Comparison of ENCODE assay signal across 1 cellular context in the genomic region with DNA sequence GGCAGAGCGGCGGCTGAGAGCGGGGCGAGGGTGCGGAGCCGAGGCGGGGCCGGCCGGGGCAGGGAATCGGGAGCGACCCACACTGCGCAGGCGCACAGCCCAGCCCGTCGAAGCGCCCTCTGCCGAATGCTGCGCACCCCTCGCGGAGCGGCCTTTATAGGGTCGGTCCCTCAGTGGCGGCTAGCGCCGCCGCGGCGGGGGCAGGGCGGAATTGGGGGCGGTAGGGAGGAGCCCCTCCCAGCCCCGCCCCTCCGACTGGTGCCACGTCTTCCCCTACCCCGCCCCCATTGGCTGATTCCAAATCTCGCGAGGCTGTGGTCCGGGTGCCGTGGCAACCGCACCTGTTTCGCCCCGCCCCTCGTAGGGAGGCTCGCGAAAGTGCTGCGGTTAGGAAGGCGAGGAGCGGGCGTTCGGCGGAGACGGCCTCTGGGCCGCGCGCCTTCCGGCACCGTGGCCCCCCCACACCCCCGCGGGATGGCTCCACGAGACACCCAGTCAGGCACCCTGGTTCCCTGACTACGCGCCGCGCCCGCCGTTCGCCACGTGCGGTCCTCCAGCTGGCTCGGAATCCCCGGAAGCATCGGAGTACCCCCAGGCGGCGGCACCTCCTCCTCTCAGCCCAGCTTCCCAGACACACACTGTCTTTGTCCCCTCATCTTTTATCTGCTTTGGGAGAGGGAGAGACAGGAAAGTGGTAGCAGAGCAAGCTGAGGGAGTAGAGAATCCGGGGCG.
A peak's percentile ranks its signal among the peaks of the same experiment; 100 is the strongest.
TF ChIP-seq lines count a peak whose summit lies in the region.

A gene (minus strand): TSS at position 128 of the 732 bp plus-strand sequence. CDS start 157 bp downstream, outside the sequence.

TF ChIP-seq in GM12878, 131 proteins besides CTCF, POLR2A, EP300 and RAD21 (continued from another document):
- TF ChIP-seq, protein P1, sequence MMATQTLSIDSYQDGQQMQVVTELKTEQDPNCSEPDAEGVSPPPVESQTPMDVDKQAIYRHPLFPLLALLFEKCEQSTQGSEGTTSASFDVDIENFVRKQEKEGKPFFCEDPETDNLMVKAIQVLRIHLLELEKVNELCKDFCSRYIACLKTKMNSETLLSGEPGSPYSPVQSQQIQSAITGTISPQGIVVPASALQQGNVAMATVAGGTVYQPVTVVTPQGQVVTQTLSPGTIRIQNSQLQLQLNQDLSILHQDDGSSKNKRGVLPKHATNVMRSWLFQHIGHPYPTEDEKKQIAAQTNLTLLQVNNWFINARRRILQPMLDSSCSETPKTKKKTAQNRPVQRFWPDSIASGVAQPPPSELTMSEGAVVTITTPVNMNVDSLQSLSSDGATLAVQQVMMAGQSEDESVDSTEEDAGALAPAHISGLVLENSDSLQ (IDR thresholded peaks at IDR 0.05), result peak; percentile 48
- TF ChIP-seq, protein P2, sequence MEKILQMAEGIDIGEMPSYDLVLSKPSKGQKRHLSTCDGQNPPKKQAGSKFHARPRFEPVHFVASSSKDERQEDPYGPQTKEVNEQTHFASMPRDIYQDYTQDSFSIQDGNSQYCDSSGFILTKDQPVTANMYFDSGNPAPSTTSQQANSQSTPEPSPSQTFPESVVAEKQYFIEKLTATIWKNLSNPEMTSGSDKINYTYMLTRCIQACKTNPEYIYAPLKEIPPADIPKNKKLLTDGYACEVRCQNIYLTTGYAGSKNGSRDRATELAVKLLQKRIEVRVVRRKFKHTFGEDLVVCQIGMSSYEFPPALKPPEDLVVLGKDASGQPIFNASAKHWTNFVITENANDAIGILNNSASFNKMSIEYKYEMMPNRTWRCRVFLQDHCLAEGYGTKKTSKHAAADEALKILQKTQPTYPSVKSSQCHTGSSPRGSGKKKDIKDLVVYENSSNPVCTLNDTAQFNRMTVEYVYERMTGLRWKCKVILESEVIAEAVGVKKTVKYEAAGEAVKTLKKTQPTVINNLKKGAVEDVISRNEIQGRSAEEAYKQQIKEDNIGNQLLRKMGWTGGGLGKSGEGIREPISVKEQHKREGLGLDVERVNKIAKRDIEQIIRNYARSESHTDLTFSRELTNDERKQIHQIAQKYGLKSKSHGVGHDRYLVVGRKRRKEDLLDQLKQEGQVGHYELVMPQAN (conservative IDR thresholded peaks at IDR 0.05), result peak; percentile 97
- TF ChIP-seq SMARCA5 (IDR thresholded peaks at IDR 0.05) (peak; percentile 21; the same call in 1 of the 2 replicates), POLR2AphosphoS5 (IDR thresholded peaks at IDR 0.05; ENCODE audit: low read length) (peak; percentile 100), TARDBP (IDR thresholded peaks at IDR 0.05; ENCODE audit: borderline replicate concordance) (no peak), IRF4 (IDR thresholded peaks at IDR 0.05; ENCODE audit: low read depth, low read length) (0 out of 2 replicates have a peak, but pooled peaks have one; percentile 32), NRF1 (conservative IDR thresholded peaks at IDR 0.05; ENCODE audit: low read depth, low read length) (peak; percentile 70), CHD1 (IDR thresholded peaks at IDR 0.05; ENCODE audit: low read depth, low read length) (0 out of 2 replicates have a peak, but pooled peaks have one; percentile 71), CBFB (IDR thresholded peaks at IDR 0.05; ENCODE audit: low read depth) (peak; percentile 94), KLF5 (IDR thresholded peaks at IDR 0.05; ENCODE audit: partially characterized antibody) (no peak), HCFC1 (IDR thresholded peaks at IDR 0.05; ENCODE audit: low read length) (peak; percentile 45), SIN3A (IDR thresholded peaks at IDR 0.05; ENCODE audit: low read depth, low read length) (peak; percentile 80), POLR2AphosphoS2 (IDR thresholded peaks at IDR 0.05; ENCODE audit: low read depth, low read length) (peak; percentile 99), MXI1 (IDR thresholded peaks at IDR 0.05; ENCODE audit: low read depth, low read length) (peak; percentile 92), TCF12 (IDR thresholded peaks at IDR 0.05; ENCODE audit: low read depth, low read length) (peak; percentile 92), BCL11A (IDR thresholded peaks at IDR 0.05; ENCODE audit: low read depth, low read length) (0 out of 2 replicates have a peak, but pooled peaks have one; percentile 10)
- TF ChIP-seq, protein P3, sequence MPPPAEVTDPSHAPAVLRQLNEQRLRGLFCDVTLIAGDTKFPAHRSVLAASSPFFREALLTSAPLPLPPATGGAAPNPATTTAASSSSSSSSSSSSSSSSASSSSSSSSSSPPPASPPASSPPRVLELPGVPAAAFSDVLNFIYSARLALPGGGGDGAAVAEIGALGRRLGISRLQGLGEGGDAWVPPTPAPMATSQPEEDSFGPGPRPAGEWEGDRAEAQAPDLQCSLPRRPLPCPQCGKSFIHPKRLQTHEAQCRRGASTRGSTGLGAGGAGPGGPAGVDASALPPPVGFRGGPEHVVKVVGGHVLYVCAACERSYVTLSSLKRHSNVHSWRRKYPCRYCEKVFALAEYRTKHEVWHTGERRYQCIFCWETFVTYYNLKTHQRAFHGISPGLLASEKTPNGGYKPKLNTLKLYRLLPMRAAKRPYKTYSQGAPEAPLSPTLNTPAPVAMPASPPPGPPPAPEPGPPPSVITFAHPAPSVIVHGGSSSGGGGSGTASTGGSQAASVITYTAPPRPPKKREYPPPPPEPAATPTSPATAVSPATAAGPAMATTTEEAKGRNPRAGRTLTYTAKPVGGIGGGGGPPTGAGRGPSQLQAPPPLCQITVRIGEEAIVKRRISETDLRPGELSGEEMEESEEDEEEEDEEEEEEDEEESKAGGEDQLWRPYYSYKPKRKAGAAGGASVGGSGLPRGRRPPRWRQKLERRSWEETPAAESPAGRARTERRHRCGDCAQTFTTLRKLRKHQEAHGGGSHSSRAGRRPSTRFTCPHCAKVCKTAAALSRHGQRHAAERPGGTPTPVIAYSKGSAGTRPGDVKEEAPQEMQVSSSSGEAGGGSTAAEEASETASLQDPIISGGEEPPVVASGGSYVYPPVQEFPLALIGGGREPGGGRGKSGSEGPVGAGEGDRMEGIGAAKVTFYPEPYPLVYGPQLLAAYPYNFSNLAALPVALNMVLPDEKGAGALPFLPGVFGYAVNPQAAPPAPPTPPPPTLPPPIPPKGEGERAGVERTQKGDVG (CRISPR knock-in tag; IDR thresholded peaks at IDR 0.05), result no peak; the same call in 1 of the 2 replicates
- TF ChIP-seq, protein P4, sequence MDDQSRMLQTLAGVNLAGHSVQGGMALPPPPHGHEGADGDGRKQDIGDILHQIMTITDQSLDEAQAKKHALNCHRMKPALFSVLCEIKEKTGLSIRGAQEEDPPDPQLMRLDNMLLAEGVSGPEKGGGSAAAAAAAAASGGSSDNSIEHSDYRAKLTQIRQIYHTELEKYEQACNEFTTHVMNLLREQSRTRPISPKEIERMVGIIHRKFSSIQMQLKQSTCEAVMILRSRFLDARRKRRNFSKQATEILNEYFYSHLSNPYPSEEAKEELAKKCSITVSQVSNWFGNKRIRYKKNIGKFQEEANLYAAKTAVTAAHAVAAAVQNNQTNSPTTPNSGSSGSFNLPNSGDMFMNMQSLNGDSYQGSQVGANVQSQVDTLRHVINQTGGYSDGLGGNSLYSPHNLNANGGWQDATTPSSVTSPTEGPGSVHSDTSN (IDR thresholded peaks at IDR 0.05; ENCODE audit: insufficient replicate concordance, low read depth, low read length), result peak; percentile 24
- TF ChIP-seq, protein P5, sequence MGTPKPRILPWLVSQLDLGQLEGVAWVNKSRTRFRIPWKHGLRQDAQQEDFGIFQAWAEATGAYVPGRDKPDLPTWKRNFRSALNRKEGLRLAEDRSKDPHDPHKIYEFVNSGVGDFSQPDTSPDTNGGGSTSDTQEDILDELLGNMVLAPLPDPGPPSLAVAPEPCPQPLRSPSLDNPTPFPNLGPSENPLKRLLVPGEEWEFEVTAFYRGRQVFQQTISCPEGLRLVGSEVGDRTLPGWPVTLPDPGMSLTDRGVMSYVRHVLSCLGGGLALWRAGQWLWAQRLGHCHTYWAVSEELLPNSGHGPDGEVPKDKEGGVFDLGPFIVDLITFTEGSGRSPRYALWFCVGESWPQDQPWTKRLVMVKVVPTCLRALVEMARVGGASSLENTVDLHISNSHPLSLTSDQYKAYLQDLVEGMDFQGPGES (IDR thresholded peaks at IDR 0.05), result no peak
- TF ChIP-seq, protein P6, sequence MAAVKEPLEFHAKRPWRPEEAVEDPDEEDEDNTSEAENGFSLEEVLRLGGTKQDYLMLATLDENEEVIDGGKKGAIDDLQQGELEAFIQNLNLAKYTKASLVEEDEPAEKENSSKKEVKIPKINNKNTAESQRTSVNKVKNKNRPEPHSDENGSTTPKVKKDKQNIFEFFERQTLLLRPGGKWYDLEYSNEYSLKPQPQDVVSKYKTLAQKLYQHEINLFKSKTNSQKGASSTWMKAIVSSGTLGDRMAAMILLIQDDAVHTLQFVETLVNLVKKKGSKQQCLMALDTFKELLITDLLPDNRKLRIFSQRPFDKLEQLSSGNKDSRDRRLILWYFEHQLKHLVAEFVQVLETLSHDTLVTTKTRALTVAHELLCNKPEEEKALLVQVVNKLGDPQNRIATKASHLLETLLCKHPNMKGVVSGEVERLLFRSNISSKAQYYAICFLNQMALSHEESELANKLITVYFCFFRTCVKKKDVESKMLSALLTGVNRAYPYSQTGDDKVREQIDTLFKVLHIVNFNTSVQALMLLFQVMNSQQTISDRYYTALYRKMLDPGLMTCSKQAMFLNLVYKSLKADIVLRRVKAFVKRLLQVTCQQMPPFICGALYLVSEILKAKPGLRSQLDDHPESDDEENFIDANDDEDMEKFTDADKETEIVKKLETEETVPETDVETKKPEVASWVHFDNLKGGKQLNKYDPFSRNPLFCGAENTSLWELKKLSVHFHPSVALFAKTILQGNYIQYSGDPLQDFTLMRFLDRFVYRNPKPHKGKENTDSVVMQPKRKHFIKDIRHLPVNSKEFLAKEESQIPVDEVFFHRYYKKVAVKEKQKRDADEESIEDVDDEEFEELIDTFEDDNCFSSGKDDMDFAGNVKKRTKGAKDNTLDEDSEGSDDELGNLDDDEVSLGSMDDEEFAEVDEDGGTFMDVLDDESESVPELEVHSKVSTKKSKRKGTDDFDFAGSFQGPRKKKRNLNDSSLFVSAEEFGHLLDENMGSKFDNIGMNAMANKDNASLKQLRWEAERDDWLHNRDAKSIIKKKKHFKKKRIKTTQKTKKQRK (IDR thresholded peaks at IDR 0.05; ENCODE audit: low read depth, low read length), result no peak
- TF ChIP-seq, protein P7, sequence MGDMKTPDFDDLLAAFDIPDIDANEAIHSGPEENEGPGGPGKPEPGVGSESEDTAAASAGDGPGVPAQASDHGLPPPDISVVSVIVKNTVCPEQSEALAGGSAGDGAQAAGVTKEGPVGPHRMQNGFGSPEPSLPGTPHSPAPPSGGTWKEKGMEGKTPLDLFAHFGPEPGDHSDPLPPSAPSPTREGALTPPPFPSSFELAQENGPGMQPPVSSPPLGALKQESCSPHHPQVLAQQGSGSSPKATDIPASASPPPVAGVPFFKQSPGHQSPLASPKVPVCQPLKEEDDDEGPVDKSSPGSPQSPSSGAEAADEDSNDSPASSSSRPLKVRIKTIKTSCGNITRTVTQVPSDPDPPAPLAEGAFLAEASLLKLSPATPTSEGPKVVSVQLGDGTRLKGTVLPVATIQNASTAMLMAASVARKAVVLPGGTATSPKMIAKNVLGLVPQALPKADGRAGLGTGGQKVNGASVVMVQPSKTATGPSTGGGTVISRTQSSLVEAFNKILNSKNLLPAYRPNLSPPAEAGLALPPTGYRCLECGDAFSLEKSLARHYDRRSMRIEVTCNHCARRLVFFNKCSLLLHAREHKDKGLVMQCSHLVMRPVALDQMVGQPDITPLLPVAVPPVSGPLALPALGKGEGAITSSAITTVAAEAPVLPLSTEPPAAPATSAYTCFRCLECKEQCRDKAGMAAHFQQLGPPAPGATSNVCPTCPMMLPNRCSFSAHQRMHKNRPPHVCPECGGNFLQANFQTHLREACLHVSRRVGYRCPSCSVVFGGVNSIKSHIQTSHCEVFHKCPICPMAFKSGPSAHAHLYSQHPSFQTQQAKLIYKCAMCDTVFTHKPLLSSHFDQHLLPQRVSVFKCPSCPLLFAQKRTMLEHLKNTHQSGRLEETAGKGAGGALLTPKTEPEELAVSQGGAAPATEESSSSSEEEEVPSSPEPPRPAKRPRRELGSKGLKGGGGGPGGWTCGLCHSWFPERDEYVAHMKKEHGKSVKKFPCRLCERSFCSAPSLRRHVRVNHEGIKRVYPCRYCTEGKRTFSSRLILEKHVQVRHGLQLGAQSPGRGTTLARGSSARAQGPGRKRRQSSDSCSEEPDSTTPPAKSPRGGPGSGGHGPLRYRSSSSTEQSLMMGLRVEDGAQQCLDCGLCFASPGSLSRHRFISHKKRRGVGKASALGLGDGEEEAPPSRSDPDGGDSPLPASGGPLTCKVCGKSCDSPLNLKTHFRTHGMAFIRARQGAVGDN (IDR thresholded peaks at IDR 0.05), result peak; percentile 58
